In the genomic region with DNA sequence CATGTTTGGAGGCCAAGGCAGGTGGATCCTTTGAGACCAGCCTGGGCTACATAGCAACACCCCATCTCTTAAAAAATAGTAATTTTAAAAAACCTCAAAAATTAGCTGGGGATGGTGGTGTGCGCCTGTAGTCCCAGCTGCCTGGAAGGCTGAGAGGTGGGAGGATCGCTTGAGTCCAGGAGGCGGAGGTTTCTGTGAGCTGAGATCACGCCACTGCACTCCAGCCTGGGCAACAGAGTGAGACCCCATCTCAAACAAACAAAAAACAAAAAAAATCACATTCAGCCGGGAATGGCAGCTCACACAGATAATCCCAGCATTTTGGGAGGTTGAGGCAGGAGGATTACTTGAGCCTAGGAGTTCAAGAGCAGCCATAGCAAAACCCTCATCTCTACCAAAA, we compare ENCODE assay signal across 11 cellular contexts.
"Had no signal": no experiment of that assay in that cellular context is flagged by ENCODE, and none has a peak within 500 bp of the region (broad histone marks: within the 10 kb centered on the region; RNA-seq: fewer than 3 reads in every experiment).

No MANE protein-coding gene starts in this region.

- H3K4me3 ChIP-seq: GM23248, GM23338, HAP-1 had no signal

- ATAC-seq: GM23338, HCT116 had no signal

- H3K4me3 Mint-ChIP-seq: GM23338, H9, HFFc6 had no signal

- H2AFZ ChIP-seq: GM23248, GM23338 had no signal

- H3K4me2 ChIP-seq: GM23338 had no signal

- H3K4me1 ChIP-seq: HAP-1 had no signal

- H3K9me3 Mint-ChIP-seq: GM23338, H9, HFFc6 had no signal

- H3K9me3 ChIP-seq: HAP-1 had no signal

- FAIRE-seq: H1, H54 had no signal

- H3K27ac ChIP-seq: GM23248 had no signal

- H3K4me1 Mint-ChIP-seq: GM23338 had no signal

- H3K27ac Mint-ChIP-seq: GM23338, H9, HFFc6 had no signal

- DNase-seq: GM23248, GOT3, H7, H9, HCEC 1CT, HFFc6 had no signal

- H3K9ac ChIP-seq: GM23248 had no signal
